10 cellular contexts compared by ENCODE assay signal in the genomic region with DNA sequence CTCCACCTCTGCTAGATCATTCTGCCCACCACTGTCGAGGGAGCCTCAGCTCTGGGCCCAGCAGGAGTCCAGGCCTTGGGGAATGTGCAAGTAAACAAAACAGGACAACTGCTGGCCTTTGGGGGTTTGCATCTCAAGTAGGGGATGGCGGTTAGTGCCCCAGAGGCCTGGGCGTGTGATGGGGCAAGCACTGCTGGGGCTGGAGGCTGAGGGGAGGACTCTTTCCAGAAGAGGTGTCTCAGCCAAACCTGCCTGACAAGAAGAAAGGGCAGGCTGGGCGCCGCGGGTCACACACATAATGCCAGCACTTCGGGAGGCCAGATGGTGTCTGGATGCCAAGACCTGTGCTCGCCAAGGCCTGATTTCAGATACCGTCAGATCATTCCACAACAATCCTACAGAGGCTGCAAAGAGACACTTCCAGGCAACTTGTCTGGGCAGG. TPM values are rescaled to one million over a fixed set of nuclear protein-coding genes. Genes with fewer than 3 reads are reported as not detected.
A peak's percentile ranks its signal among the peaks of the same experiment; 100 is the strongest.
DNase-seq lines count a peak whose midpoint lies in the region; ATAC-seq and TF ChIP-seq lines count a peak whose summit lies in the region.
"Had no signal": no experiment of that assay in that cellular context is flagged by ENCODE, and none has a peak within 500 bp of the region (broad histone marks: within the 10 kb centered on the region; RNA-seq: fewer than 3 reads in every experiment).

No MANE protein-coding gene starts in this region.

- H3K27me3 Mint-ChIP-seq in MCF 10A (ENCODE audit: insufficient read depth, unreplicated experiment) = peaks cover 4% of the 10 kb centered on the region
- H3K27me3 Mint-ChIP-seq in type B pancreatic cell = no peaks in the 10 kb centered on the region

- peaks cover 12 to 21% of the 10 kb centered on the region in 2 donors for H3K4me1 ChIP-seq in left lung

- H3K9me3 Mint-ChIP-seq in MCF 10A (ENCODE audit: unreplicated experiment) (no peaks in the 10 kb centered on the region), type B pancreatic cell (no peaks in the 10 kb centered on the region)
- H3K9me3 Mint-ChIP-seq: activated naive CD8-positive, alpha-beta T cell treated with anti-CD3 and anti-CD28 coated beads, Interleukin-2, amount 50 U/mL, for 24 hours had no signal

- H3K36me3 ChIP-seq in left lung = peaks cover 0 to 16% of the 10 kb centered on the region in 2 donors

- CTCF ChIA-PET in MCF 10A (lab: Yijun Ruan, JAX) = interaction anchor here (2.2 kb wide), 1 partner anchor 55 kb away, joined by 7 read pairs; no protein-coding TSS in a partner anchor

- H3K27ac ChIP-seq in left lung = peak overlapping the region; percentile 41 to 67

- peaks cover 14% of the 10 kb centered on the region for H3K36me3 Mint-ChIP-seq in MCF 10A (ENCODE audit: insufficient read depth, unreplicated experiment)
- peaks cover 3% of the 10 kb centered on the region for H3K36me3 Mint-ChIP-seq in type B pancreatic cell

- in situ Hi-C loops in T47D (cut with HindIII; ENCODE audit: low pct_unique_long_range_greater_than_20kb, low sequenced_read_pairs) = no loop called here

- no peaks in the 10 kb centered on the region for H3K9me3 ChIP-seq in left lung

- no peak overlapping the region for H3K4me3 ChIP-seq in left lung

- H3K27ac Mint-ChIP-seq in MCF 10A (ENCODE audit: low read depth, unreplicated experiment) = no peak overlapping the region
- H3K27ac Mint-ChIP-seq in type B pancreatic cell = peak overlapping the region; percentile 39
- H3K27ac Mint-ChIP-seq: activated naive CD8-positive, alpha-beta T cell treated with anti-CD3 and anti-CD28 coated beads, Interleukin-2, amount 50 U/mL, for 24 hours had no signal

- BruUV-seq in MCF 10A (replicated peaks; lab: Mats Ljungman, UMichigan) = no TSS peak

- POLR2A ChIA-PET in MCF 10A (lab: Yijun Ruan, JAX) = interaction anchor here (0.6 to 1.1 kb wide), 4 partner anchors 12 to 1858 kb away, joined by 3 to 4 read pairs (median 3); a partner anchor contains a TSS

- H3K4me1 Mint-ChIP-seq in MCF 10A (ENCODE audit: insufficient read depth, unreplicated experiment) = no peaks in the 10 kb centered on the region
- peaks cover 5% of the 10 kb centered on the region for H3K4me1 Mint-ChIP-seq in type B pancreatic cell (ENCODE audit: unreplicated experiment)

- DNase-seq in T47D (ENCODE audit: low read depth in 1 of 2, low spot score in 1 of 2) = peak; percentile 46 to 91
- DNase-seq in MCF 10A (ENCODE audit: unreplicated experiment) = no peak
- peak; percentile 59 for DNase-seq in astrocyte of the hippocampus (ENCODE audit: low read depth, low spot score)
- DNase-seq in left lung = peak in 1 of 2 donors; percentile 80
- no peak for DNase-seq in type B pancreatic cell (ENCODE audit: extremely low spot score, unreplicated experiment)
- no peak for DNase-seq in midbrain (lab: John Stamatoyannopoulos, UW)
- DNase-seq in SKM-1 (lab: John Stamatoyannopoulos, UW; ENCODE audit: unreplicated experiment) = no peak
- DNase-seq: activated naive CD8-positive, alpha-beta T cell treated with anti-CD3 and anti-CD28 coated beads, Interleukin-2, amount 50 U/mL, for 24 hours; NCI-H748 treated with DMSO at 0.1 percent for 48 hours had no signal

- TF ChIP-seq CTCF in MCF 10A (IDR thresholded peaks at IDR 0.05; ENCODE audit: unreplicated experiment) (no peak), left lung (IDR thresholded peaks at IDR 0.05) (no peak), type B pancreatic cell (conservative IDR thresholded peaks at IDR 0.05) (no peak)

- intact Hi-C loops in MCF 10A (cut with micrococcal nuclease) (no loop called here), left lung (cut with DNase I) (loop anchor here in 1 of 2 donors (5.0 kb wide), 1 partner anchor 54 kb away; no protein-coding TSS in a partner anchor)

- peak; percentile 68 for ATAC-seq in left lung
- ATAC-seq in HG02884 (IDR thresholded peaks at IDR 0.05; ENCODE audit: unreplicated experiment) = no peak

- H3K4me3 Mint-ChIP-seq in MCF 10A (ENCODE audit: unreplicated experiment) (no peak overlapping the region), type B pancreatic cell (peak overlapping the region; percentile 22)
- H3K4me3 Mint-ChIP-seq: activated naive CD8-positive, alpha-beta T cell treated with anti-CD3 and anti-CD28 coated beads, Interleukin-2, amount 50 U/mL, for 24 hours had no signal

- H3K27me3 ChIP-seq in left lung = no peaks in the 10 kb centered on the region

RNA-seq across cellular contexts. Expression of a gene that starts 8.6 kb away (rescaled TPM):
- 0.54 TPM in 1 of 2 replicates, not detected in the other for total RNA-seq in MCF 10A (2022)
- total RNA-seq in left lung = 100 to 1,000 TPM; 239 to 289 TPM
- total RNA-seq in type B pancreatic cell (ENCODE audit: low replicate concordance) = 29.0 and 59.5 TPM in 2 replicates

Comparison
In these comparisons a context has a peak if more than half of its experiments do, and no peak if none do; other contexts are left out.
1. DNase-seq: peak in T47D (2 of 2) and astrocyte of the hippocampus (single experiment); none in MCF 10A (single experiment), type B pancreatic cell (single experiment), midbrain (single experiment) and SKM-1 (single experiment).
2. RNA of a gene that starts 8.6 kb away (total RNA-seq): 239 to 289 TPM in left lung and 29.0 to 59.5 TPM in type B pancreatic cell; 0.54 TPM in MCF 10A; every median in the first group is over 10 times any median in the second.